In the genomic region with DNA sequence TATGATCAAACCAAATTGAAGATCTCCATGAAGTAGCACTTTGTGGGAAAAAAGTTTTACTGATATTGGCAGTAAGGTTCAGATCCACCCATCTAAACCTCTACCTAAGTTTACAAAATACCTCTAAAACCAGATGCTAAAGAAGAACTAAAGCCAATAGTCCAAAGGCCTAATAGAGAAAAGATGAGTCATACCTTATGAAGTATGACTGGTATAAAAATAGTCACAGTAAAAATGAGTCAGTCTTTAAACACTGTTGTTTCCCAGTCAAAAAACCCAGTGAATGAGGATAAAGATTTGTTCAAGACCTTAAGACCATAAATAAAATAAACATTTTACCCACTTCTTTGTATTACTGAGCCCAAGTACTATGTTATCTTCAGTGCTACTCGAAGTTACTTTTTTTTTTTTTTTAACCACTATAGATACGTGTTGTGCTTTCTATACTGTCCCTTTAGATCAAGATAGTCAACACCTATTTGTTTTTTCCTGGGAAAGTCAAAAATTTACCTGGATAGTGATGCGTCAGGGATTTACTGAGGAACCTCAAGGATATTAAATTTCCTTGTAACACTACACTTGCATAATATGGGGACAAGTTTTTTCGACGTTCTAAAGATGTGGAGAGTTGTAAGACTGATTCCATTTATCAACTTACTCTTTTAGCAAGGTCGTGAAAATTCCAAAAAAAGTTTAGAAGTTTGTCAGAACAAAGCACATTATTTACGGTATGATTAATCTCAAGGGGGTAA, we compare ENCODE assay signal across 8 cellular contexts.
DNase-seq lines count a peak whose midpoint lies in the region; ATAC-seq and TF ChIP-seq lines count a peak whose summit lies in the region.

No MANE protein-coding gene starts in this region.

- no peak for TF ChIP-seq POLR2A in prostate gland (IDR thresholded peaks at IDR 0.05)

- no peak overlapping the region for H3K27ac ChIP-seq in prostate gland

- no peaks in the 10 kb centered on the region for H3K27me3 ChIP-seq in prostate gland (replicated peaks; ENCODE audit: insufficient read depth)

- TF ChIP-seq CTCF in prostate gland (IDR thresholded peaks at IDR 0.05), result no peak

- H3K36me3 ChIP-seq in prostate gland, result no peaks in the 10 kb centered on the region

- ATAC-seq in GM19468 (IDR thresholded peaks at IDR 0.05; ENCODE audit: extremely low read depth, unreplicated experiment) (peak; percentile 63), HG03520 (IDR thresholded peaks at IDR 0.05; ENCODE audit: unreplicated experiment) (peak; percentile 98)

- H3K4me1 ChIP-seq in prostate gland (replicated peaks), result no peaks in the 10 kb centered on the region

- H3K9me3 ChIP-seq in prostate gland, result no peaks in the 10 kb centered on the region

- intact Hi-C loops in prostate gland (cut with DNase I), result no loop called here

- no peak overlapping the region for H3K4me3 ChIP-seq in prostate gland

- DNase-seq in AG08395 (ENCODE audit: low spot score) (peak; percentile 69), dedifferentiated amniotic fluid mesenchymal stem cell (ENCODE audit: extremely low spot score) (peak; percentile 46), NCI-H1930 (lab: John Stamatoyannopoulos, UW) (no peak), NCI-H187 treated with DMSO at 0.1 percent for 48 hours (lab: John Stamatoyannopoulos, UW) (no peak), DMS 273 (lab: John Stamatoyannopoulos, UW; ENCODE audit: unreplicated experiment) (no peak), prostate gland (ENCODE audit: low spot score) (no peak)

- 36% methylated on average over 7 of the region's 7 CpGs for WGBS in prostate gland

Comparison
In these comparisons a context has a peak if more than half of its experiments do, and no peak if none do; other contexts are left out.
1. DNase-seq: peak in AG08395 (single experiment) and dedifferentiated amniotic fluid mesenchymal stem cell (single experiment); none in NCI-H1930 (0 of 2), NCI-H187 treated with DMSO at 0.1 percent for 48 hours (single experiment), DMS 273 (single experiment) and prostate gland (single experiment).